ENCODE assay signal across 18 cellular contexts in genomic region chr17:75756451-75757085, GRCh38. TPM values are rescaled to one million over a fixed set of nuclear protein-coding genes. Genes with fewer than 3 reads are reported as not detected.
DNase-seq lines count a peak whose midpoint lies in the region; ATAC-seq and TF ChIP-seq lines count a peak whose summit lies in the region.
"Had no signal": no experiment of that assay in that cellular context is flagged by ENCODE, and none has a peak within 500 bp of the region (broad histone marks: within the 10 kb centered on the region; RNA-seq: fewer than 3 reads in every experiment).

No MANE protein-coding gene starts in this region.

- intact Hi-C loops in sigmoid colon (cut with DNase I), result no loop called here

- H3K4me1 ChIP-seq in HEK293 (ENCODE audit: control insufficient read depth, insufficient read depth, low read length), result no peaks in the 10 kb centered on the region
- peaks cover 0 to 19% (median 15%) of the 10 kb centered on the region in 4 donors for H3K4me1 ChIP-seq in sigmoid colon
- H3K4me1 ChIP-seq: BE2C had no signal

- H3K27ac ChIP-seq in HEK293 (ENCODE audit: extremely low read depth, low read depth, low read length) (no peak overlapping the region), sigmoid colon (no peak overlapping the region)

- TF ChIP-seq CTCF in HEK293 (tag by site-specific recombination; IDR thresholded peaks at IDR 0.05) (no peak), sigmoid colon (IDR thresholded peaks at IDR 0.05) (no peak)

- ATAC-seq in HG03108 (IDR thresholded peaks at IDR 0.05; ENCODE audit: unreplicated experiment), result no peak

- WGBS in sigmoid colon, 2 donors, result 87 to 91% methylated on average over 29 of the region's 29 CpGs

- DNase-seq in D341Med (ENCODE audit: low spot score) (peak; percentile 21), islet precursor cell (peak; percentile 60), sigmoid colon (peak; percentile 69), OCI-M1 (lab: John Stamatoyannopoulos, UW) (no peak)
- no peak for DNase-seq in activated CD4-positive, alpha-beta T cell treated with anti-CD3 and anti-CD28 coated beads, Interleukin-2, amount 50 U/mL, for 48 hours
- DNase-seq: BE2C; CD4-positive, CD25-positive, alpha-beta regulatory T cell; KG1; MG63; NCI-H1105 treated with DMSO at 0.1 percent for 48 hours; NCI-H146; NCI-H1930; NCI-H2107; NCI-H524; NCI-H774; NK-92 treated with Interleukin-12 subunit alpha and Interleukin-12 subunit beta, amount 100 ng/mL, for 24 hours had no signal

- H3K4me3 ChIP-seq in HEK293 (ENCODE audit: low read depth, low read length) (no peak overlapping the region), sigmoid colon (no peak overlapping the region)
- H3K4me3 ChIP-seq: MG63 had no signal

- peaks cover 5 to 13% of the 10 kb centered on the region in 2 experiments; a peak in 2 of 3 replicates for H3K36me3 ChIP-seq in HEK293 (ENCODE audit: control insufficient read depth in 2 of 2, insufficient read depth in 1 of 2, low read length in 2 of 2)
- peaks cover 0 to 38% (median 6%) of the 10 kb centered on the region in 4 donors for H3K36me3 ChIP-seq in sigmoid colon
- H3K36me3 ChIP-seq: BE2C, MG63 had no signal

- no peaks in the 10 kb centered on the region for H3K27me3 ChIP-seq in sigmoid colon
- H3K27me3 ChIP-seq: BE2C, MG63 had no signal

- H3K9me3 ChIP-seq in HEK293 (ENCODE audit: control insufficient read depth, insufficient read depth, low read depth, low read length) (no peaks in the 10 kb centered on the region), sigmoid colon (no peaks in the 10 kb centered on the region)
- H3K9me3 ChIP-seq: BE2C, MG63 had no signal

- POLR2A ChIA-PET in HEK293 (lab: Yijun Ruan, JAX), result interaction anchor here (1.7 kb wide), 1 partner anchor 23 kb away, joined by 5 read pairs; a partner anchor contains a TSS

- CTCF ChIA-PET in HEK293 (lab: Yijun Ruan, JAX), result interaction anchor here (0.5 to 11.0 kb wide), 4 partner anchors 6 to 155 kb away, joined by 3 to 170 read pairs (median 4); partner anchors contain the start of gene GALK1

- no peak for TF ChIP-seq EP300 in sigmoid colon (IDR thresholded peaks at IDR 0.05)

- TF ChIP-seq POLR2A in sigmoid colon (IDR thresholded peaks at IDR 0.05), result no peak

TF ChIP-seq in HEK293, 187 proteins besides CTCF, POLR2A, EP300 and RAD21:
- TF ChIP-seq EGR2 (tag by site-specific recombination; IDR thresholded peaks at IDR 0.05; ENCODE audit: low read depth) (0 out of 2 replicates have a peak, but pooled peaks have one; percentile 37), ZNF311 (tag by site-specific recombination; IDR thresholded peaks at IDR 0.05; ENCODE audit: borderline replicate concordance) (no peak), KLF9 (tag by site-specific recombination; IDR thresholded peaks at IDR 0.05; ENCODE audit: low read depth) (no peak), ZBTB17 (tag by site-specific recombination; IDR thresholded peaks at IDR 0.05) (no peak), ZNF449 (tag by site-specific recombination; IDR thresholded peaks at IDR 0.05) (peak; percentile 73; the same call in 1 of the 2 replicates), ZNF362 (tag by site-specific recombination; IDR thresholded peaks at IDR 0.05) (no peak), ZNF391 (tag by site-specific recombination; IDR thresholded peaks at IDR 0.05; ENCODE audit: borderline replicate concordance, low read depth) (no peak), ZFHX2 (tag by site-specific recombination; conservative IDR thresholded peaks at IDR 0.05) (peak; percentile 39)

RNA-seq across cellular contexts. Expression of gene GALK1, which starts 8.4 kb away (rescaled TPM):
- 10 to 100 TPM; 17.2 to 24.6 (median 20.3) TPM for total RNA-seq in sigmoid colon
- polyA plus RNA-seq in sigmoid colon, result 10 to 100 TPM; 14.3 to 28.2 (median 14.4) TPM

RNA-seq across cellular contexts. Expression of gene UNK, which starts 28.0 kb away (rescaled TPM):
- total RNA-seq in sigmoid colon, result 10 to 100 TPM; 18.9 to 29.6 (median 26.4) TPM
- 10 to 100 TPM; 12.7 to 24.4 (median 16.8) TPM for polyA plus RNA-seq in sigmoid colon

RNA-seq across cellular contexts. Expression of gene ITGB4, which starts 35.3 kb away (rescaled TPM):
- total RNA-seq in sigmoid colon, result 10 to 100 TPM; 15.1 to 43.2 (median 23.1) TPM
- polyA plus RNA-seq in sigmoid colon, result 100 to 1,000 TPM in 1 of 3 donors, 10 to 100 TPM in 2; 17.8 to 116 (median 25.8) TPM
- total RNA-seq: CD4-positive, CD25-positive, alpha-beta regulatory T cell had no signal

Comparison
In these comparisons a context has a peak if more than half of its experiments do, and no peak if none do; other contexts are left out.
1. DNase-seq: peak in D341Med (single experiment), islet precursor cell (single experiment) and sigmoid colon (single experiment); none in activated CD4-positive, alpha-beta T cell treated with anti-CD3 and anti-CD28 coated beads, Interleukin-2, amount 50 U/mL, for 48 hours (0 of 2) and OCI-M1 (single experiment).